Comparison of ENCODE assay signal across 20 cellular contexts in genomic region chr3:74353039-74353438, GRCh38.
A peak's percentile ranks its signal among the peaks of the same experiment; 100 is the strongest.
DNase-seq lines count a peak whose midpoint lies in the region; ATAC-seq and TF ChIP-seq lines count a peak whose summit lies in the region.
"Had no signal": no experiment of that assay in that cellular context is flagged by ENCODE, and none has a peak within 500 bp of the region (broad histone marks: within the 10 kb centered on the region; RNA-seq: fewer than 3 reads in every experiment).

No MANE protein-coding gene starts in this region.

- TF ChIP-seq CTCF in AG10803 (conservative IDR thresholded peaks at IDR 0.05; ENCODE audit: low read length) (peak; percentile 30; the same call in 1 of the 2 replicates), HFF-Myc (IDR thresholded peaks at IDR 0.05; ENCODE audit: low read depth, low read length, missing control alignments) (peak; percentile 11), brain microvascular endothelial cell (IDR thresholded peaks at IDR 0.05; ENCODE audit: low read depth, low read length, missing control alignments) (peak; percentile 14)

- in situ Hi-C loops in brain microvascular endothelial cell (cut with HindIII; ENCODE audit: low pct_ligation_motif_present, low sequenced_read_pairs) = no loop called here

- H3K27ac ChIP-seq in brain microvascular endothelial cell = no peak overlapping the region
- H3K27ac ChIP-seq: gastroesophageal sphincter, left ventricle myocardium inferior, psoas muscle had no signal

- H3K36me3 ChIP-seq in brain microvascular endothelial cell (replicated peaks) = no peaks in the 10 kb centered on the region
- H3K36me3 ChIP-seq: gastroesophageal sphincter, left ventricle myocardium inferior had no signal

- DNase-seq in AG10803 (ENCODE audit: low read depth) = peak; percentile 5
- DNase-seq in HFF-Myc (ENCODE audit: extremely low read depth, low read depth) = no peak
- DNase-seq in brain microvascular endothelial cell = no peak
- peak; percentile 14 for DNase-seq in iPS-NIHi11 (ENCODE audit: low spot score)
- no peak for DNase-seq in SHP77 (lab: John Stamatoyannopoulos, UW)
- DNase-seq in activated T-cell treated with anti-CD3 and anti-CD28 coated beads for 4 hours = no peak
- no peak for DNase-seq in T-helper 2 cell
- DNase-seq: activated CD4-positive, alpha-beta T cell treated with anti-CD3 and anti-CD28 coated beads, Interleukin-2, amount 50 U/mL, for 1 hour; activated CD8-positive, alpha-beta memory T cell treated with anti-CD3 and anti-CD28 coated beads, Interleukin-2, amount 50 U/mL, for 48 hours; activated effector memory CD4-positive, alpha-beta T cell treated with anti-CD3 and anti-CD28 coated beads, Interleukin-2, amount 50 U/mL, for 16 hours; AML-193; COR-L47; left ventricle myocardium inferior; NCI-H1417; NCI-H2171 treated with DMSO at 0.1 percent for 48 hours; NCI-H774; psoas muscle; T-helper 1 cell had no signal

- no peak for ATAC-seq in GM18519 (IDR thresholded peaks at IDR 0.05; ENCODE audit: low FRiP score, unreplicated experiment)
- ATAC-seq: gastroesophageal sphincter, psoas muscle had no signal

- H3K4me3 ChIP-seq in AG10803 (ENCODE audit: low read length) (no peak overlapping the region), HFF-Myc (replicated peaks; ENCODE audit: low read depth, low read length) (no peak overlapping the region), brain microvascular endothelial cell (ENCODE audit: low read depth, low read length) (no peak overlapping the region)
- H3K4me3 ChIP-seq: gastroesophageal sphincter, left ventricle myocardium inferior, psoas muscle had no signal

- H3K27me3 ChIP-seq in brain microvascular endothelial cell (replicated peaks) = no peaks in the 10 kb centered on the region
- H3K27me3 ChIP-seq: gastroesophageal sphincter had no signal

Comparison
In these comparisons a context has a peak if more than half of its experiments do, and no peak if none do; other contexts are left out.
1. DNase-seq: peak in AG10803 (single experiment) and iPS-NIHi11 (single experiment); none in HFF-Myc (single experiment), brain microvascular endothelial cell (single experiment), SHP77 (0 of 2), activated T-cell treated with anti-CD3 and anti-CD28 coated beads for 4 hours (single experiment) and T-helper 2 cell (0 of 5).
2. Peak in every context shown above with its lines, with median percentiles within 50 percentile points of each other: CTCF ChIP-seq.